ENCODE assay signal across 2 cellular contexts in the genomic region with DNA sequence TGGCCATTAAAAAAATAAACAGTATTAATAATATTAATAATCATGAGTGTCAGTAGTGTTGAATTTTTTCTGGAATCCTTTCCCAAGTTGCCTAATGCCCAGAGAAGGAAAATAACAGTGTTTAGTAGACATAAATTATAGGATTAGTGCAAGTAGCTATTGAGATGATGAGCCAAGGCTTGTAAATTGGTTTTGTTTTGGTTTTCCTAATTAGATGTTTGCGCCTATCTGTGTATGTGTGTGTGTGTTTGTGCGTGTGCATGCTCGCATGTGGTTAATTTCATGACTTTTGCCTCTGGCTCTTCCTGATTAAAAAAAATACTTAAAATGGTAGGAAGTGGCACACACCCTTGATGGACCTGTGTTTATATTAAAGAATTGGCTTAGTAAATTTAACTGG.
TF ChIP-seq lines count a peak whose summit lies in the region.

No MANE protein-coding gene starts in this region.

TF ChIP-seq in GM23338, 12 proteins besides CTCF, POLR2A, EP300 and RAD21 (continues in another document):
- TF ChIP-seq STAT1 (IDR thresholded peaks at IDR 0.05; ENCODE audit: unreplicated experiment), result no peak
- TF ChIP-seq CREB1 (CRISPR knock-in tag; IDR thresholded peaks at IDR 0.05; ENCODE audit: low read depth), result no peak
- TF ChIP-seq ZNF331 (CRISPR knock-in tag; IDR thresholded peaks at IDR 0.05; ENCODE audit: low read depth), result no peak
- TF ChIP-seq ZNF114 (CRISPR knock-in tag; IDR thresholded peaks at IDR 0.05), result no peak
- TF ChIP-seq JUNB (IDR thresholded peaks at IDR 0.05; ENCODE audit: unreplicated experiment), result no peak
- TF ChIP-seq, protein P1, sequence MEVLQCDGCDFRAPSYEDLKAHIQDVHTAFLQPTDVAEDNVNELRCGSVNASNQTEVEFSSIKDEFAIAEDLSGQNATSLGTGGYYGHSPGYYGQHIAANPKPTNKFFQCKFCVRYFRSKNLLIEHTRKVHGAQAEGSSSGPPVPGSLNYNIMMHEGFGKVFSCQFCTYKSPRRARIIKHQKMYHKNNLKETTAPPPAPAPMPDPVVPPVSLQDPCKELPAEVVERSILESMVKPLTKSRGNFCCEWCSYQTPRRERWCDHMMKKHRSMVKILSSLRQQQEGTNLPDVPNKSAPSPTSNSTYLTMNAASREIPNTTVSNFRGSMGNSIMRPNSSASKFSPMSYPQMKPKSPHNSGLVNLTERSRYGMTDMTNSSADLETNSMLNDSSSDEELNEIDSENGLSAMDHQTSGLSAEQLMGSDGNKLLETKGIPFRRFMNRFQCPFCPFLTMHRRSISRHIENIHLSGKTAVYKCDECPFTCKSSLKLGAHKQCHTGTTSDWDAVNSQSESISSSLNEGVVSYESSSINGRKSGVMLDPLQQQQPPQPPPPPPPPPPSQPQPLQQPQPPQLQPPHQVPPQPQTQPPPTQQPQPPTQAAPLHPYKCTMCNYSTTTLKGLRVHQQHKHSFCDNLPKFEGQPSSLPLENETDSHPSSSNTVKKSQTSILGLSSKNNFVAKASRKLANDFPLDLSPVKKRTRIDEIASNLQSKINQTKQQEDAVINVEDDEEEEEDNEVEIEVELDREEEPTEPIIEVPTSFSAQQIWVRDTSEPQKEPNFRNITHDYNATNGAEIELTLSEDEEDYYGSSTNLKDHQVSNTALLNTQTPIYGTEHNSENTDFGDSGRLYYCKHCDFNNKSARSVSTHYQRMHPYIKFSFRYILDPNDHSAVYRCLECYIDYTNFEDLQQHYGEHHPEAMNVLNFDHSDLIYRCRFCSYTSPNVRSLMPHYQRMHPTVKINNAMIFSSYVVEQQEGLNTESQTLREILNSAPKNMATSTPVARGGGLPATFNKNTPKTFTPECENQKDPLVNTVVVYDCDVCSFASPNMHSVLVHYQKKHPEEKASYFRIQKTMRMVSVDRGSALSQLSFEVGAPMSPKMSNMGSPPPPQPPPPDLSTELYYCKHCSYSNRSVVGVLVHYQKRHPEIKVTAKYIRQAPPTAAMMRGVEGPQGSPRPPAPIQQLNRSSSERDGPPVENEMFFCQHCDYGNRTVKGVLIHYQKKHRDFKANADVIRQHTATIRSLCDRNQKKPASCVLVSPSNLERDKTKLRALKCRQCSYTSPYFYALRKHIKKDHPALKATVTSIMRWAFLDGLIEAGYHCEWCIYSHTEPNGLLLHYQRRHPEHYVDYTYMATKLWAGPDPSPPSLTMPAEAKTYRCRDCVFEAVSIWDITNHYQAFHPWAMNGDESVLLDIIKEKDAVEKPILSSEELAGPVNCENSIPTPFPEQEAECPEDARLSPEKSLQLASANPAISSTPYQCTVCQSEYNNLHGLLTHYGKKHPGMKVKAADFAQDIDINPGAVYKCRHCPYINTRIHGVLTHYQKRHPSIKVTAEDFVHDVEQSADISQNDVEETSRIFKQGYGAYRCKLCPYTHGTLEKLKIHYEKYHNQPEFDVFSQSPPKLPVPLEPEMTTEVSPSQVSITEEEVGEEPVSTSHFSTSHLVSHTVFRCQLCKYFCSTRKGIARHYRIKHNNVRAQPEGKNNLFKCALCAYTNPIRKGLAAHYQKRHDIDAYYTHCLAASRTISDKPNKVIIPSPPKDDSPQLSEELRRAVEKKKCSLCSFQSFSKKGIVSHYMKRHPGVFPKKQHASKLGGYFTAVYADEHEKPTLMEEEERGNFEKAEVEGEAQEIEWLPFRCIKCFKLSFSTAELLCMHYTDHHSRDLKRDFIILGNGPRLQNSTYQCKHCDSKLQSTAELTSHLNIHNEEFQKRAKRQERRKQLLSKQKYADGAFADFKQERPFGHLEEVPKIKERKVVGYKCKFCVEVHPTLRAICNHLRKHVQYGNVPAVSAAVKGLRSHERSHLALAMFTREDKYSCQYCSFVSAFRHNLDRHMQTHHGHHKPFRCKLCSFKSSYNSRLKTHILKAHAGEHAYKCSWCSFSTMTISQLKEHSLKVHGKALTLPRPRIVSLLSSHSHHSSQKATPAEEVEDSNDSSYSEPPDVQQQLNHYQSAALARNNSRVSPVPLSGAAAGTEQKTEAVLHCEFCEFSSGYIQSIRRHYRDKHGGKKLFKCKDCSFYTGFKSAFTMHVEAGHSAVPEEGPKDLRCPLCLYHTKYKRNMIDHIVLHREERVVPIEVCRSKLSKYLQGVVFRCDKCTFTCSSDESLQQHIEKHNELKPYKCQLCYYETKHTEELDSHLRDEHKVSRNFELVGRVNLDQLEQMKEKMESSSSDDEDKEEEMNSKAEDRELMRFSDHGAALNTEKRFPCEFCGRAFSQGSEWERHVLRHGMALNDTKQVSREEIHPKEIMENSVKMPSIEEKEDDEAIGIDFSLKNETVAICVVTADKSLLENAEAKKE (CRISPR knock-in tag; IDR thresholded peaks at IDR 0.05), result no peak
- no peak for TF ChIP-seq POLR2AphosphoS5 (IDR thresholded peaks at IDR 0.05; ENCODE audit: low read depth)
- TF ChIP-seq, protein P2, sequence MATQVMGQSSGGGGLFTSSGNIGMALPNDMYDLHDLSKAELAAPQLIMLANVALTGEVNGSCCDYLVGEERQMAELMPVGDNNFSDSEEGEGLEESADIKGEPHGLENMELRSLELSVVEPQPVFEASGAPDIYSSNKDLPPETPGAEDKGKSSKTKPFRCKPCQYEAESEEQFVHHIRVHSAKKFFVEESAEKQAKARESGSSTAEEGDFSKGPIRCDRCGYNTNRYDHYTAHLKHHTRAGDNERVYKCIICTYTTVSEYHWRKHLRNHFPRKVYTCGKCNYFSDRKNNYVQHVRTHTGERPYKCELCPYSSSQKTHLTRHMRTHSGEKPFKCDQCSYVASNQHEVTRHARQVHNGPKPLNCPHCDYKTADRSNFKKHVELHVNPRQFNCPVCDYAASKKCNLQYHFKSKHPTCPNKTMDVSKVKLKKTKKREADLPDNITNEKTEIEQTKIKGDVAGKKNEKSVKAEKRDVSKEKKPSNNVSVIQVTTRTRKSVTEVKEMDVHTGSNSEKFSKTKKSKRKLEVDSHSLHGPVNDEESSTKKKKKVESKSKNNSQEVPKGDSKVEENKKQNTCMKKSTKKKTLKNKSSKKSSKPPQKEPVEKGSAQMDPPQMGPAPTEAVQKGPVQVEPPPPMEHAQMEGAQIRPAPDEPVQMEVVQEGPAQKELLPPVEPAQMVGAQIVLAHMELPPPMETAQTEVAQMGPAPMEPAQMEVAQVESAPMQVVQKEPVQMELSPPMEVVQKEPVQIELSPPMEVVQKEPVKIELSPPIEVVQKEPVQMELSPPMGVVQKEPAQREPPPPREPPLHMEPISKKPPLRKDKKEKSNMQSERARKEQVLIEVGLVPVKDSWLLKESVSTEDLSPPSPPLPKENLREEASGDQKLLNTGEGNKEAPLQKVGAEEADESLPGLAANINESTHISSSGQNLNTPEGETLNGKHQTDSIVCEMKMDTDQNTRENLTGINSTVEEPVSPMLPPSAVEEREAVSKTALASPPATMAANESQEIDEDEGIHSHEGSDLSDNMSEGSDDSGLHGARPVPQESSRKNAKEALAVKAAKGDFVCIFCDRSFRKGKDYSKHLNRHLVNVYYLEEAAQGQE (IDR thresholded peaks at IDR 0.05; ENCODE audit: unreplicated experiment), result no peak
- no peak for TF ChIP-seq EZH2phosphoT487 (IDR thresholded peaks at IDR 0.05; ENCODE audit: unreplicated experiment)
- TF ChIP-seq NANOG (IDR thresholded peaks at IDR 0.05; ENCODE audit: borderline replicate concordance), result no peak
- TF ChIP-seq EZH2 (IDR thresholded peaks at IDR 0.05; ENCODE audit: low read depth, unreplicated experiment), result no peak

TF ChIP-seq in endothelial cell of umbilical vein, 7 proteins besides CTCF, POLR2A, EP300 and RAD21:
- TF ChIP-seq POLR2AphosphoS5 (IDR thresholded peaks at IDR 0.05; ENCODE audit: insufficient read depth, low read depth, low read length), result no peak
- TF ChIP-seq EZH2 (IDR thresholded peaks at IDR 0.05; ENCODE audit: borderline replicate concordance, low read depth, low read length, severe bottlenecking), result no peak
- no peak for TF ChIP-seq GATA2 (IDR thresholded peaks at IDR 0.05; ENCODE audit: insufficient read depth, insufficient read length, low read depth, low read length)
- no peak for TF ChIP-seq FOS (IDR thresholded peaks at IDR 0.05; ENCODE audit: borderline replicate concordance, insufficient read depth, low read length)
- TF ChIP-seq MYC (IDR thresholded peaks at IDR 0.05; ENCODE audit: low read depth, low read length), result no peak
- no peak for TF ChIP-seq JUN (IDR thresholded peaks at IDR 0.05; ENCODE audit: borderline replicate concordance, insufficient read depth, insufficient read length, low read depth)
- no peak for TF ChIP-seq MAX (IDR thresholded peaks at IDR 0.05; ENCODE audit: insufficient read depth, insufficient read length)
TF ChIP-seq in endothelial cell of umbilical vein: peak in this region for 0.
